In genomic region chr21:10425856-10426255, GRCh38 we compare ENCODE assay signal across 18 cellular contexts.
DNase-seq lines count a peak whose midpoint lies in the region; ATAC-seq and TF ChIP-seq lines count a peak whose summit lies in the region.
"Had no signal": no experiment of that assay in that cellular context is flagged by ENCODE, and none has a peak within 500 bp of the region (broad histone marks: within the 10 kb centered on the region; RNA-seq: fewer than 3 reads in every experiment).

No MANE protein-coding gene starts in this region.

- no peak for ATAC-seq in GM19324 (IDR thresholded peaks at IDR 0.05; ENCODE audit: low FRiP score, unreplicated experiment)
- ATAC-seq: A549, Panc1, Right ventricle myocardium inferior had no signal

- CTCF ChIA-PET in activated CD4-positive, alpha-beta memory T cell treated with anti-CD3 and anti-CD28 coated beads, Interleukin-2, amount 10 ng/mL, durations not matched to agents 7 days and 5 days (lab: Charles Lee) = no interaction called here

- H3K4me3 Mint-ChIP-seq in activated CD4-positive, alpha-beta memory T cell treated with anti-CD3 and anti-CD28 coated beads, Interleukin-2, amount 10 ng/mL, durations not matched to agents 7 days and 5 days = no peak overlapping the region

- H3K9me3 Mint-ChIP-seq in activated CD4-positive, alpha-beta memory T cell treated with anti-CD3 and anti-CD28 coated beads, Interleukin-2, amount 10 ng/mL, durations not matched to agents 7 days and 5 days = no peaks in the 10 kb centered on the region

- H3K4me1 Mint-ChIP-seq in activated CD4-positive, alpha-beta memory T cell treated with anti-CD3 and anti-CD28 coated beads, Interleukin-2, amount 10 ng/mL, durations not matched to agents 7 days and 5 days = no peaks in the 10 kb centered on the region

- TF ChIP-seq CTCF in GM13976 (IDR thresholded peaks at IDR 0.05; ENCODE audit: borderline replicate concordance, control extremely low read depth, extremely low read depth, insufficient read depth, missing control alignments) = no peak

- H3K27ac Mint-ChIP-seq in activated CD4-positive, alpha-beta memory T cell treated with anti-CD3 and anti-CD28 coated beads, Interleukin-2, amount 10 ng/mL, durations not matched to agents 7 days and 5 days = no peak overlapping the region

- POLR2A ChIA-PET in activated CD4-positive, alpha-beta memory T cell treated with anti-CD3 and anti-CD28 coated beads, Interleukin-2, amount 10 ng/mL, durations not matched to agents 7 days and 5 days (lab: Charles Lee) = no interaction called here

- no peaks in the 10 kb centered on the region for H3K36me3 Mint-ChIP-seq in activated CD4-positive, alpha-beta memory T cell treated with anti-CD3 and anti-CD28 coated beads, Interleukin-2, amount 10 ng/mL, durations not matched to agents 7 days and 5 days (ENCODE audit: low read depth)

- peak; percentile 3 for DNase-seq in CD1c-positive myeloid dendritic cell (ENCODE audit: extremely low spot score)
- DNase-seq in GM13976 (ENCODE audit: low spot score) = peak; percentile 36
- peak; percentile 25 for DNase-seq in ecto neural progenitor cell (ENCODE audit: low spot score)
- peak; percentile 14 for DNase-seq in iPS-NIHi7 (ENCODE audit: extremely low spot score)
- no peak for DNase-seq in activated CD4-positive, alpha-beta memory T cell treated with anti-CD3 and anti-CD28 coated beads, Interleukin-2, amount 10 ng/mL, durations not matched to agents 7 days and 5 days
- no peak for DNase-seq in NCI-H2029 (lab: John Stamatoyannopoulos, UW)
- DNase-seq: C1 segment of cervical spinal cord, DMS79 treated with DMSO at 0.1 percent for 48 hours, IMR-90, Kasumi-1, MG63, NCI-H1092, NCI-H146, NCI-H2081 had no signal

- in situ Hi-C loops in GM13976 (cut with MboI; ENCODE audit: low sequenced_read_pairs, unreplicated experiment) = no loop called here

- no peaks in the 10 kb centered on the region for H3K27me3 Mint-ChIP-seq in activated CD4-positive, alpha-beta memory T cell treated with anti-CD3 and anti-CD28 coated beads, Interleukin-2, amount 10 ng/mL, durations not matched to agents 7 days and 5 days

Comparison
In these comparisons a context has a peak if more than half of its experiments do, and no peak if none do; other contexts are left out.
1. DNase-seq: peak in CD1c-positive myeloid dendritic cell (single experiment), GM13976 (single experiment), ecto neural progenitor cell (single experiment) and iPS-NIHi7 (single experiment); none in activated CD4-positive, alpha-beta memory T cell treated with anti-CD3 and anti-CD28 coated beads, Interleukin-2, amount 10 ng/mL, durations not matched to agents 7 days and 5 days (single experiment) and NCI-H2029 (single experiment).